ENCODE assay signal across 15 cellular contexts in genomic region chr22:31119026-31119717, GRCh38. TPM values are rescaled to one million over a fixed set of nuclear protein-coding genes. Genes with fewer than 3 reads are reported as not detected.
A peak's percentile ranks its signal among the peaks of the same experiment; 100 is the strongest.
DNase-seq lines count a peak whose midpoint lies in the region; ATAC-seq, FAIRE-seq and TF ChIP-seq lines count a peak whose summit lies in the region.
"Had no signal": no experiment of that assay in that cellular context is flagged by ENCODE, and none has a peak within 500 bp of the region (broad histone marks: within the 10 kb centered on the region; RNA-seq: fewer than 3 reads in every experiment).

No MANE protein-coding gene starts in this region.

- H3K79me2 ChIP-seq in osteoblast (ENCODE audit: insufficient read depth, low read length) = no peaks in the 10 kb centered on the region

- no peaks in the 10 kb centered on the region for H3K9me3 ChIP-seq in BLaER1 treated with 17β-estradiol and CSF1 and Interleukin-3, amounts not matched to agents 10 nM and 100 nM (replicated peaks in 1 of 11)
- H3K9me3 ChIP-seq in heart left ventricle (no peaks in the 10 kb centered on the region), osteoblast (ENCODE audit: low read depth, low read length) (no peaks in the 10 kb centered on the region)
- no peaks in the 10 kb centered on the region for H3K9me3 ChIP-seq in CD8-positive, alpha-beta memory T cell (ENCODE audit: low read length)

- no peak for ATAC-seq in activated T-helper 17 cell treated with anti-CD3 and anti-CD28 coated beads, Interleukin-2, amount 50 U/mL, for 72 hours (replicated peaks)
- ATAC-seq in heart left ventricle (peak; percentile 83 to 91 (median 90)), SK-N-SH treated with all-trans-retinoic acid at 6 μM for 48 hours (no peak)

- no peaks in the 10 kb centered on the region for H3K9me3 Mint-ChIP-seq in activated T-helper 17 cell treated with anti-CD3 and anti-CD28 coated beads, Interleukin-2, amount 50 U/mL, for 72 hours
- no peaks in the 10 kb centered on the region for H3K9me3 Mint-ChIP-seq in CD8-positive, alpha-beta memory T cell
- H3K9me3 Mint-ChIP-seq: CD4-positive, alpha-beta memory T cell; HFFc6 had no signal

- POLR2A ChIA-PET in CD8-positive, alpha-beta memory T cell (lab: Charles Lee) = no interaction called here

- peak in 1 of 2 donors; percentile 66 for TF ChIP-seq POLR2A in heart left ventricle (IDR thresholded peaks at IDR 0.05)

- WGBS in heart left ventricle, 4 donors = 41 to 46% (median 44%) methylated on average over 7 of the region's 7 CpGs

- H3K4me2 ChIP-seq in BLaER1 treated with 17β-estradiol and CSF1 and Interleukin-3, amounts not matched to agents 10 nM and 100 nM = peak overlapping the region in 7 of 11 experiments; percentile 3 to 36 (median 25); a peak in 9 of 22 replicates
- H3K4me2 ChIP-seq in osteoblast (ENCODE audit: insufficient read depth, low read length) = no peak overlapping the region

- H2AFZ ChIP-seq in osteoblast (ENCODE audit: low read length) = no peak overlapping the region

- intact Hi-C loops in heart left ventricle (cut with DNase I) = loop anchor here in 2 of 10 donors (10.0 kb wide), 1 partner anchor 116 kb away; no protein-coding TSS in a partner anchor

- TF ChIP-seq CTCF in heart left ventricle (IDR thresholded peaks at IDR 0.05) = no peak
- no peak for TF ChIP-seq CTCF in osteoblast (IDR thresholded peaks at IDR 0.05; ENCODE audit: extremely low read depth, low read depth, low read length)
- no peak for TF ChIP-seq CTCF in D721Med (IDR thresholded peaks at IDR 0.05; ENCODE audit: insufficient read depth, missing control alignments)

- H3K36me3 Mint-ChIP-seq in activated T-helper 17 cell treated with anti-CD3 and anti-CD28 coated beads, Interleukin-2, amount 50 U/mL, for 72 hours (ENCODE audit: low read depth) = no peaks in the 10 kb centered on the region
- no peaks in the 10 kb centered on the region for H3K36me3 Mint-ChIP-seq in CD8-positive, alpha-beta memory T cell
- H3K36me3 Mint-ChIP-seq: CD4-positive, alpha-beta memory T cell had no signal

- DNase-seq in heart left ventricle = peak in 4 of 5 donors; percentile 66 to 82 (median 74)
- DNase-seq in osteoblast (ENCODE audit: insufficient read length, low spot score, missing footprints) = peak; percentile 67
- no peak for DNase-seq in CD8-positive, alpha-beta memory T cell
- DNase-seq in NCI-H774 (lab: John Stamatoyannopoulos, UW) = no peak
- DNase-seq in D721Med (ENCODE audit: insufficient read length, low spot score) = no peak
- DNase-seq: CD4-positive, alpha-beta memory T cell; GOT3; HFFc6; NCI-H1092; NCI-H2107; NCI-H226; NCI-H526 treated with DMSO at 0.1 percent for 48 hours had no signal

- H4K20me1 ChIP-seq in BLaER1 treated with 17β-estradiol and CSF1 and Interleukin-3, amounts not matched to agents 10 nM and 100 nM = no peaks in the 10 kb centered on the region
- H4K20me1 ChIP-seq in osteoblast (ENCODE audit: insufficient read depth, low read length) = no peaks in the 10 kb centered on the region

- H3K27ac Mint-ChIP-seq in activated T-helper 17 cell treated with anti-CD3 and anti-CD28 coated beads, Interleukin-2, amount 50 U/mL, for 72 hours = peak overlapping the region; percentile 51
- peak overlapping the region in 1 of 8 donors; percentile 71 for H3K27ac Mint-ChIP-seq in CD8-positive, alpha-beta memory T cell
- H3K27ac Mint-ChIP-seq: HFFc6 had no signal

- H3K4me3 Mint-ChIP-seq in activated T-helper 17 cell treated with anti-CD3 and anti-CD28 coated beads, Interleukin-2, amount 50 U/mL, for 72 hours = no peak overlapping the region
- H3K4me3 Mint-ChIP-seq in CD8-positive, alpha-beta memory T cell = no peak overlapping the region
- H3K4me3 Mint-ChIP-seq: CD4-positive, alpha-beta memory T cell; HFFc6 had no signal

- H3K36me3 ChIP-seq in BLaER1 treated with 17β-estradiol and CSF1 and Interleukin-3, amounts not matched to agents 10 nM and 100 nM = no peaks in the 10 kb centered on the region
- H3K36me3 ChIP-seq in heart left ventricle (no peaks in the 10 kb centered on the region), osteoblast (ENCODE audit: insufficient read depth, low read length) (no peaks in the 10 kb centered on the region)
- H3K36me3 ChIP-seq in CD8-positive, alpha-beta memory T cell (ENCODE audit: insufficient read depth, low read length) = no peaks in the 10 kb centered on the region

- FAIRE-seq in D721Med (lab: Jason Lieb, UNC) = no peak

- H3K27me3 Mint-ChIP-seq in activated T-helper 17 cell treated with anti-CD3 and anti-CD28 coated beads, Interleukin-2, amount 50 U/mL, for 72 hours = no peaks in the 10 kb centered on the region
- H3K27me3 Mint-ChIP-seq in CD8-positive, alpha-beta memory T cell = no peaks in the 10 kb centered on the region
- H3K27me3 Mint-ChIP-seq: CD4-positive, alpha-beta memory T cell had no signal

- peaks cover 0 to 23% (median 10%) of the 10 kb centered on the region in 10 experiments; a peak in 11 of 20 replicates for H3K4me1 ChIP-seq in BLaER1 treated with 17β-estradiol and CSF1 and Interleukin-3, amounts not matched to agents 10 nM and 100 nM
- H3K4me1 ChIP-seq in heart left ventricle = peaks cover 0 to 51% (median 21%) of the 10 kb centered on the region in 12 donors
- peaks cover 3% of the 10 kb centered on the region for H3K4me1 ChIP-seq in osteoblast (ENCODE audit: insufficient read depth, low read length)
- H3K4me1 ChIP-seq in CD8-positive, alpha-beta memory T cell (ENCODE audit: insufficient read depth, low read length) = no peaks in the 10 kb centered on the region

- no peak overlapping the region for H3K4me3 ChIP-seq in BLaER1 treated with 17β-estradiol and CSF1 and Interleukin-3, amounts not matched to agents 10 nM and 100 nM
- H3K4me3 ChIP-seq in heart left ventricle (no peak overlapping the region), osteoblast (ENCODE audit: insufficient read depth, low read length) (no peak overlapping the region)
- no peak overlapping the region for H3K4me3 ChIP-seq in CD8-positive, alpha-beta memory T cell (ENCODE audit: low read length)

- H3K27me3 ChIP-seq in BLaER1 treated with 17β-estradiol and CSF1 and Interleukin-3, amounts not matched to agents 10 nM and 100 nM = no peaks in the 10 kb centered on the region
- H3K27me3 ChIP-seq in heart left ventricle (no peaks in the 10 kb centered on the region), osteoblast (ENCODE audit: insufficient read depth, low read length) (peaks cover 6% of the 10 kb centered on the region)
- H3K27me3 ChIP-seq in CD8-positive, alpha-beta memory T cell (ENCODE audit: insufficient read depth, low read length, poor library complexity, severe bottlenecking) = no peaks in the 10 kb centered on the region

- H3K4me1 Mint-ChIP-seq in activated T-helper 17 cell treated with anti-CD3 and anti-CD28 coated beads, Interleukin-2, amount 50 U/mL, for 72 hours = peaks cover 5% of the 10 kb centered on the region
- no peaks in the 10 kb centered on the region for H3K4me1 Mint-ChIP-seq in CD8-positive, alpha-beta memory T cell
- H3K4me1 Mint-ChIP-seq: CD4-positive, alpha-beta memory T cell had no signal

- H3K27ac ChIP-seq in BLaER1 treated with 17β-estradiol and CSF1 and Interleukin-3, amounts not matched to agents 10 nM and 100 nM = 0 out of 22 replicates have a peak overlapping the region, but pooled peaks of 1 of the 11 experiments have one; percentile 13
- peak overlapping the region; percentile 58 to 94 (median 88) for H3K27ac ChIP-seq in heart left ventricle
- no peak overlapping the region for H3K27ac ChIP-seq in osteoblast (ENCODE audit: low read depth, low read length)
- H3K27ac ChIP-seq in CD8-positive, alpha-beta memory T cell (ENCODE audit: low read depth, low read length) = no peak overlapping the region

- 0 out of 22 replicates have a peak overlapping the region, but pooled peaks of 1 of the 11 experiments have one; percentile 11 for H3K9ac ChIP-seq in BLaER1 treated with 17β-estradiol and CSF1 and Interleukin-3, amounts not matched to agents 10 nM and 100 nM

- CTCF ChIA-PET in CD8-positive, alpha-beta memory T cell (lab: Charles Lee) = no interaction called here

RNA-seq across cellular contexts. Expression of gene INPP5J, which starts 3.6 kb away (rescaled TPM):
- total RNA-seq in activated T-helper 17 cell treated with anti-CD3 and anti-CD28 coated beads, Interleukin-2, amount 50 U/mL, for 72 hours = under 1 TPM; 0.09 to 0.34 TPM
- total RNA-seq in heart left ventricle (10 to 100 TPM in 8 of 9 donors, 1 to 10 TPM in 1; 8.4 to 23.1 (median 21.6) TPM), osteoblast (under 0.01 and 0.36 TPM in 2 replicates)
- 10 to 100 TPM in 1 of 2 donors, 1 to 10 TPM in 1; 9.7 to 12.9 TPM for polyA plus RNA-seq in heart left ventricle
- total RNA-seq in CD8-positive, alpha-beta memory T cell = under 1 TPM in 1 of 2 experiments, not detected in 1; 0.22 TPM
- polyA plus RNA-seq in CD8-positive, alpha-beta memory T cell = not detected
- polyA plus RNA-seq: CD4-positive, alpha-beta memory T cell had no signal

RNA-seq across cellular contexts. Expression of gene SELENOM, which starts 11.8 kb away (rescaled TPM):
- 10 to 100 TPM in 1 of 2 donors, 1 to 10 TPM in 1; 4.5 to 20.4 TPM for total RNA-seq in activated T-helper 17 cell treated with anti-CD3 and anti-CD28 coated beads, Interleukin-2, amount 50 U/mL, for 72 hours
- total RNA-seq in heart left ventricle (100 to 1,000 TPM in 1 of 9 donors, 10 to 100 TPM in 8; 35.0 to 183 (median 52.9) TPM), osteoblast (140 and 157 TPM in 2 replicates)
- 10 to 100 TPM; 72.3 to 76.6 TPM for polyA plus RNA-seq in heart left ventricle
- 10 to 100 TPM; 14.6 to 15.4 TPM for total RNA-seq in CD8-positive, alpha-beta memory T cell
- polyA plus RNA-seq in CD8-positive, alpha-beta memory T cell = 138 TPM

RNA-seq across cellular contexts. Expression of gene PLA2G3, which starts 21.1 kb away (rescaled TPM):
- total RNA-seq in activated T-helper 17 cell treated with anti-CD3 and anti-CD28 coated beads, Interleukin-2, amount 50 U/mL, for 72 hours = not detected
- total RNA-seq in heart left ventricle (not detected), osteoblast (0.29 and 0.36 TPM in 2 replicates)
- polyA plus RNA-seq in heart left ventricle = not detected
- not detected for total RNA-seq in CD8-positive, alpha-beta memory T cell
- not detected for polyA plus RNA-seq in CD8-positive, alpha-beta memory T cell
- total RNA-seq: CD4-positive, alpha-beta memory T cell had no signal
- polyA plus RNA-seq: CD4-positive, alpha-beta memory T cell had no signal

RNA-seq across cellular contexts. Expression of gene SMTN, which starts 38.1 kb away (rescaled TPM):
- 10 to 100 TPM; 42.6 to 58.4 TPM for total RNA-seq in activated T-helper 17 cell treated with anti-CD3 and anti-CD28 coated beads, Interleukin-2, amount 50 U/mL, for 72 hours
- total RNA-seq in heart left ventricle (100 to 1,000 TPM; 114 to 270 (median 167) TPM), osteoblast (30.6 and 31.5 TPM in 2 replicates)
- polyA plus RNA-seq in heart left ventricle = 100 to 1,000 TPM in 1 of 2 donors, 10 to 100 TPM in 1; 55.5 to 257 TPM
- total RNA-seq in CD8-positive, alpha-beta memory T cell = 10 to 100 TPM; 13.2 to 14.7 TPM
- polyA plus RNA-seq in CD8-positive, alpha-beta memory T cell = 0.98 TPM

RNA-seq across cellular contexts. Expression of gene RNF185, which starts 40.8 kb away (rescaled TPM):
- 10 to 100 TPM; 19.3 to 24.6 TPM for total RNA-seq in activated T-helper 17 cell treated with anti-CD3 and anti-CD28 coated beads, Interleukin-2, amount 50 U/mL, for 72 hours
- total RNA-seq in heart left ventricle (10 to 100 TPM; 20.0 to 26.6 (median 23.1) TPM), osteoblast (48.0 and 51.8 TPM in 2 replicates)
- 10 to 100 TPM; 11.4 to 31.5 TPM for polyA plus RNA-seq in heart left ventricle
- 10 to 100 TPM; 28.1 to 30.5 TPM for total RNA-seq in CD8-positive, alpha-beta memory T cell
- 23.7 TPM for polyA plus RNA-seq in CD8-positive, alpha-beta memory T cell

Comparison
In these comparisons a context has a peak if more than half of its experiments do, and no peak if none do; other contexts are left out.
1. H3K27ac ChIP-seq: peak in heart left ventricle (12 of 12); none in osteoblast (single experiment) and CD8-positive, alpha-beta memory T cell (single experiment).
2. ATAC-seq: peak in heart left ventricle (4 of 4); none in activated T-helper 17 cell treated with anti-CD3 and anti-CD28 coated beads, Interleukin-2, amount 50 U/mL, for 72 hours (single experiment) and SK-N-SH treated with all-trans-retinoic acid at 6 μM for 48 hours (single experiment).
3. DNase-seq: peak in heart left ventricle (4 of 5) and osteoblast (single experiment); none in CD8-positive, alpha-beta memory T cell (0 of 5), NCI-H774 (single experiment) and D721Med (single experiment).